Comparison of ENCODE assay signal across 18 cellular contexts in the genomic region with DNA sequence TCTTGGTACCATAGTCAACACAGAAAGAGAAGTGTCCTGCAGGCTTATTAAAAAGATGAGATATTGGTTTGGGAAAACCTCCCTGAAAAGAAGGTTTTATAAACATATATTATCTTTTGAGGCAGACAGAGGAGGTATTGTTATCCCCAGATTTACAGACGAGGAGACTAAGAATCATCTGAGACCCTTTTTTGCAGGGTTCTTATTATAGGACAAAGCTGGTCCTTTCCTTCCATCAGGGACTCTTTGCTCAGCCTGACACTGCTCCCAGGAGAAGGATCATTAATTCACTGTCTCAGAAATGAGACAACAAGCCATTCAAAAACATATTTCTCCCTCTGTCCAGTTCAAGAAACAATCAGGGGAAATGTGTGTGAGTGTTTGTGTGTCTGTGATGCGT. TPM values are rescaled to one million over a fixed set of nuclear protein-coding genes. Genes with fewer than 3 reads are reported as not detected.
DNase-seq lines count a peak whose midpoint lies in the region; ATAC-seq lines count a peak whose summit lies in the region.
"Had no signal": no experiment of that assay in that cellular context is flagged by ENCODE, and none has a peak within 500 bp of the region (broad histone marks: within the 10 kb centered on the region; RNA-seq: fewer than 3 reads in every experiment).

No MANE protein-coding gene starts in this region.

- no peak overlapping the region for H3K27ac ChIP-seq in CD8-positive, alpha-beta memory T cell (ENCODE audit: low read depth, low read length)
- H3K27ac ChIP-seq: A549, BLaER1 had no signal

- ATAC-seq in activated T-helper 17 cell treated with anti-CD3 and anti-CD28 coated beads, Interleukin-2, amount 50 U/mL, for 72 hours (replicated peaks) = no peak
- ATAC-seq in HG03045 (IDR thresholded peaks at IDR 0.05; ENCODE audit: unreplicated experiment) = no peak
- no peak for ATAC-seq in left colon
- ATAC-seq: A549, Right ventricle myocardium inferior had no signal

- H3K27me3 ChIP-seq in CD8-positive, alpha-beta memory T cell (ENCODE audit: insufficient read depth, low read length, poor library complexity, severe bottlenecking) = no peaks in the 10 kb centered on the region
- H3K27me3 ChIP-seq: BLaER1 had no signal

- no peaks in the 10 kb centered on the region for H3K36me3 ChIP-seq in CD8-positive, alpha-beta memory T cell (ENCODE audit: insufficient read depth, low read length)

- H3K4me1 Mint-ChIP-seq in activated naive CD4-positive, alpha-beta T cell treated with anti-CD3 and anti-CD28 coated beads for 36 hours (ENCODE audit: low read depth) = peaks cover 89% of the 10 kb centered on the region
- peaks cover 91 to 97% (median 96%) of the 10 kb centered on the region in 3 donors for H3K4me1 Mint-ChIP-seq in CD8-positive, alpha-beta memory T cell
- peaks cover 69% of the 10 kb centered on the region for H3K4me1 Mint-ChIP-seq in activated T-helper 17 cell treated with anti-CD3 and anti-CD28 coated beads, Interleukin-2, amount 50 U/mL, for 72 hours

- POLR2A ChIA-PET in CD8-positive, alpha-beta memory T cell (lab: Charles Lee) = interaction anchor here (1.1 to 5.6 kb wide), 2 partner anchors 14 to 15 kb away, joined by 4 to 36 read pairs; no protein-coding TSS in a partner anchor

- no peak overlapping the region for H3K4me3 ChIP-seq in CD8-positive, alpha-beta memory T cell (ENCODE audit: low read length)
- H3K4me3 ChIP-seq: A549, BLaER1 had no signal

- intact Hi-C loops in activated naive CD4-positive, alpha-beta T cell treated with anti-CD3 and anti-CD28 coated beads for 36 hours (cut with micrococcal nuclease) = no loop called here
- intact Hi-C loops in left colon (cut with DNase I, micrococcal nuclease) = no loop called here

- CTCF ChIA-PET in activated naive CD4-positive, alpha-beta T cell treated with anti-CD3 and anti-CD28 coated beads for 36 hours (lab: Charles Lee) = no interaction called here
- CTCF ChIA-PET in CD8-positive, alpha-beta memory T cell (lab: Charles Lee) = no interaction called here

- H3K36me3 Mint-ChIP-seq in activated naive CD4-positive, alpha-beta T cell treated with anti-CD3 and anti-CD28 coated beads for 36 hours (ENCODE audit: low read depth) = peaks cover 13% of the 10 kb centered on the region
- peaks cover 0 to 15% (median 3%) of the 10 kb centered on the region in 3 donors for H3K36me3 Mint-ChIP-seq in CD8-positive, alpha-beta memory T cell
- peaks cover 63% of the 10 kb centered on the region for H3K36me3 Mint-ChIP-seq in activated T-helper 17 cell treated with anti-CD3 and anti-CD28 coated beads, Interleukin-2, amount 50 U/mL, for 72 hours (ENCODE audit: low read depth)

- peak overlapping the region; percentile 7 for H3K27ac Mint-ChIP-seq in activated naive CD4-positive, alpha-beta T cell treated with anti-CD3 and anti-CD28 coated beads for 36 hours
- H3K27ac Mint-ChIP-seq in CD8-positive, alpha-beta memory T cell = peak overlapping the region; percentile 12 to 98 (median 62)
- no peak overlapping the region for H3K27ac Mint-ChIP-seq in activated T-helper 17 cell treated with anti-CD3 and anti-CD28 coated beads, Interleukin-2, amount 50 U/mL, for 72 hours

- no peak overlapping the region for H3K4me3 Mint-ChIP-seq in activated naive CD4-positive, alpha-beta T cell treated with anti-CD3 and anti-CD28 coated beads for 36 hours
- peak overlapping the region in 1 of 7 donors; percentile 24 for H3K4me3 Mint-ChIP-seq in CD8-positive, alpha-beta memory T cell
- peak overlapping the region; percentile 75 for H3K4me3 Mint-ChIP-seq in activated T-helper 17 cell treated with anti-CD3 and anti-CD28 coated beads, Interleukin-2, amount 50 U/mL, for 72 hours

- H3K4me1 ChIP-seq in CD8-positive, alpha-beta memory T cell (ENCODE audit: insufficient read depth, low read length) = peaks cover 81% of the 10 kb centered on the region
- H3K4me1 ChIP-seq: A549 had no signal

- no peaks in the 10 kb centered on the region for H3K9me3 Mint-ChIP-seq in activated naive CD4-positive, alpha-beta T cell treated with anti-CD3 and anti-CD28 coated beads for 36 hours
- no peaks in the 10 kb centered on the region for H3K9me3 Mint-ChIP-seq in CD8-positive, alpha-beta memory T cell
- H3K9me3 Mint-ChIP-seq in activated T-helper 17 cell treated with anti-CD3 and anti-CD28 coated beads, Interleukin-2, amount 50 U/mL, for 72 hours = no peaks in the 10 kb centered on the region

- no peaks in the 10 kb centered on the region for H3K9me3 ChIP-seq in CD8-positive, alpha-beta memory T cell (ENCODE audit: low read length)
- H3K9me3 ChIP-seq: A549 had no signal

- no peak for DNase-seq in activated naive CD4-positive, alpha-beta T cell treated with anti-CD3 and anti-CD28 coated beads for 36 hours
- DNase-seq in activated naive CD4-positive, alpha-beta T cell treated with Interleukin-2 at 50 U/mL for 16 hours = no peak
- DNase-seq in CD8-positive, alpha-beta memory T cell = no peak
- DNase-seq in foreskin melanocyte (peak; percentile 73), NCI-H1417 (lab: John Stamatoyannopoulos, UW) (no peak), left colon (no peak)
- DNase-seq: GF-D8, GOT3, NCI-H1105, NCI-H1694, NCI-H2081 treated with DMSO at 0.1 percent for 48 hours, NCI-H510A treated with DMSO at 0.1 percent for 48 hours, NCI-H774 had no signal

- H3K27me3 Mint-ChIP-seq in activated naive CD4-positive, alpha-beta T cell treated with anti-CD3 and anti-CD28 coated beads for 36 hours (ENCODE audit: low read depth) = no peaks in the 10 kb centered on the region
- no peaks in the 10 kb centered on the region for H3K27me3 Mint-ChIP-seq in CD8-positive, alpha-beta memory T cell
- no peaks in the 10 kb centered on the region for H3K27me3 Mint-ChIP-seq in activated T-helper 17 cell treated with anti-CD3 and anti-CD28 coated beads, Interleukin-2, amount 50 U/mL, for 72 hours

RNA-seq across cellular contexts. Expression of a gene that starts 33.6 kb away (rescaled TPM):
- total RNA-seq in activated naive CD4-positive, alpha-beta T cell treated with anti-CD3 and anti-CD28 coated beads for 36 hours = 10 to 100 TPM; 22.0 to 24.1 TPM
- 10 to 100 TPM; 37.1 to 37.2 TPM for total RNA-seq in CD8-positive, alpha-beta memory T cell
- polyA plus RNA-seq in CD8-positive, alpha-beta memory T cell = 15.4 TPM
- 10 to 100 TPM; 33.0 to 53.5 TPM for total RNA-seq in activated T-helper 17 cell treated with anti-CD3 and anti-CD28 coated beads, Interleukin-2, amount 50 U/mL, for 72 hours
- 10 to 100 TPM in 1 of 2 donors, 1 to 10 TPM in 1; 9.2 to 10.1 TPM for total RNA-seq in left colon
